ENCODE assay signal across 38 cellular contexts in genomic region chr3:159643406-159643805, GRCh38.
"Had no signal": no experiment of that assay in that cellular context is flagged by ENCODE, and none has a peak within 500 bp of the region (broad histone marks: within the 10 kb centered on the region; RNA-seq: fewer than 3 reads in every experiment).

No MANE protein-coding gene starts in this region.

- H3K4me1 Mint-ChIP-seq: activated naive CD4-positive, alpha-beta T cell treated with anti-CD3 and anti-CD28 coated beads, Interleukin-2, amount 10 ng/mL, durations not matched to agents 7 days and 5 days; activated naive CD4-positive, alpha-beta T cell treated with anti-CD3 and anti-CD28 coated beads, Interleukin-2, amount 50 U/mL, for 24 hours; activated naive CD8-positive, alpha-beta T cell treated with anti-CD3 and anti-CD28 coated beads, Interleukin-2, amount 10 ng/mL, durations not matched to agents 7 days and 5 days; activated naive CD8-positive, alpha-beta T cell treated with anti-CD3 and anti-CD28 coated beads, Interleukin-2, amount 50 U/mL, for 24 hours; activated T-helper 17 cell treated with anti-CD3 and anti-CD28 coated beads, Interleukin-2, amount 50 U/mL, for 72 hours; brain; central memory CD8-positive, alpha-beta T cell had no signal

- H3K27ac Mint-ChIP-seq: activated naive CD4-positive, alpha-beta T cell treated with anti-CD3 and anti-CD28 coated beads for 36 hours; activated naive CD4-positive, alpha-beta T cell treated with anti-CD3 and anti-CD28 coated beads, Interleukin-2, amount 10 ng/mL, durations not matched to agents 7 days and 5 days; activated naive CD4-positive, alpha-beta T cell treated with anti-CD3 and anti-CD28 coated beads, Interleukin-2, amount 50 U/mL, for 24 hours; activated naive CD8-positive, alpha-beta T cell; activated naive CD8-positive, alpha-beta T cell treated with anti-CD3 and anti-CD28 coated beads, Interleukin-2, amount 10 ng/mL, durations not matched to agents 7 days and 5 days; activated naive CD8-positive, alpha-beta T cell treated with anti-CD3 and anti-CD28 coated beads, Interleukin-2, amount 50 U/mL, for 24 hours; activated T-cell treated with anti-CD3 and anti-CD28 coated beads, Interleukin-2, amount 50 U/mL, for 24 hours; activated T-cell treated with anti-CD3 and anti-CD28 coated beads, Interleukin-2, amount 50 U/mL, for 72 hours; activated T-helper 1 cell treated with anti-CD3 and anti-CD28 coated beads, Interleukin-12 subunit alpha, Interleukin-12 subunit beta, Interleukin-2, Interleukin-4 antibody, amounts not matched to agents 30 ng/mL and 10 ng/mL and 1 ng/mL, durations not matched to agents 14 hours and 24 hours and 36 hours; activated T-helper 17 cell treated with anti-CD3 and anti-CD28 coated beads, Interleukin-2, amount 50 U/mL, for 72 hours; activated T-helper 2 cell treated with anti-CD3 and anti-CD28 coated beads, Interferon-gamma antibody, Interleukin-2, Interleukin-4, amounts not matched to agents 10 μg/mL and 5 μg/mL and 100 μg/mL, durations not matched to agents 14 hours and 24 hours and 36 hours; brain had no signal

- H3K4me3 Mint-ChIP-seq: activated naive CD4-positive, alpha-beta T cell treated with anti-CD3 and anti-CD28 coated beads for 36 hours; activated naive CD4-positive, alpha-beta T cell treated with anti-CD3 and anti-CD28 coated beads, Interleukin-2, amount 10 ng/mL, durations not matched to agents 7 days and 5 days; activated naive CD4-positive, alpha-beta T cell treated with anti-CD3 and anti-CD28 coated beads, Interleukin-2, amount 50 U/mL, for 24 hours; activated naive CD8-positive, alpha-beta T cell; activated naive CD8-positive, alpha-beta T cell treated with anti-CD3 and anti-CD28 coated beads, Interleukin-2, amount 10 ng/mL, durations not matched to agents 7 days and 5 days; activated naive CD8-positive, alpha-beta T cell treated with anti-CD3 and anti-CD28 coated beads, Interleukin-2, amount 50 U/mL, for 24 hours; activated T-cell treated with anti-CD3 and anti-CD28 coated beads, Interleukin-2, amount 50 U/mL, for 24 hours; activated T-cell treated with anti-CD3 and anti-CD28 coated beads, Interleukin-2, amount 50 U/mL, for 4 hours; activated T-cell treated with anti-CD3 and anti-CD28 coated beads, Interleukin-2, amount 50 U/mL, for 72 hours; activated T-helper 1 cell treated with anti-CD3 and anti-CD28 coated beads, Interleukin-12 subunit alpha, Interleukin-12 subunit beta, Interleukin-2, Interleukin-4 antibody, amounts not matched to agents 30 ng/mL and 10 ng/mL and 1 ng/mL, durations not matched to agents 14 hours and 24 hours and 36 hours; activated T-helper 17 cell treated with anti-CD3 and anti-CD28 coated beads, Interleukin-2, amount 50 U/mL, for 72 hours; brain; central memory CD8-positive, alpha-beta T cell had no signal

- H3K4me3 ChIP-seq: adrenal gland, ascending aorta, body of pancreas, breast epithelium, cardiac muscle cell had no signal

- DNase-seq: activated effector memory CD4-positive, alpha-beta T cell treated with anti-CD3 and anti-CD28 coated beads, Interleukin-2, amount 50 U/mL, for 16 hours; activated effector memory CD4-positive, alpha-beta T cell treated with Interleukin-2 at 50 U/mL for 16 hours; activated gamma-delta T cell; activated gamma-delta T cell treated with Interleukin-2 at 50 U/mL for 16 hours; activated naive CD4-positive, alpha-beta T cell; activated naive CD4-positive, alpha-beta T cell treated with anti-CD3 and anti-CD28 coated beads for 36 hours; activated naive CD4-positive, alpha-beta T cell treated with anti-CD3 and anti-CD28 coated beads, Interleukin-2, amount 10 ng/mL, durations not matched to agents 7 days and 5 days; activated naive CD4-positive, alpha-beta T cell treated with anti-CD3 and anti-CD28 coated beads, Interleukin-2, amount 50 U/mL, for 16 hours; activated naive CD4-positive, alpha-beta T cell treated with Interleukin-2 at 50 U/mL for 16 hours; activated naive CD8-positive, alpha-beta T cell treated with anti-CD3 and anti-CD28 coated beads, Interleukin-2, amount 10 ng/mL, durations not matched to agents 7 days and 5 days; activated naive CD8-positive, alpha-beta T cell treated with anti-CD3 and anti-CD28 coated beads, Interleukin-2, amount 50 U/mL, for 24 hours; activated T-cell treated with anti-CD3 and anti-CD28 coated beads for 4 hours; activated T-cell treated with anti-CD3 and anti-CD28 coated beads, Interleukin-2, amount 50 U/mL, for 1 hour; activated T-cell treated with anti-CD3 and anti-CD28 coated beads, Interleukin-2, amount 50 U/mL, for 24 hours; activated T-cell treated with anti-CD3 and anti-CD28 coated beads, Interleukin-2, amount 50 U/mL, for 4 hours; activated T-cell treated with anti-CD3 and anti-CD28 coated beads, Interleukin-2, amount 50 U/mL, for 48 hours; activated T-cell treated with anti-CD3 and anti-CD28 coated beads, Interleukin-2, amount 50 U/mL, for 72 hours; adrenal gland; amniotic stem cell; amygdala; anterior cingulate cortex; aorta; body of pancreas; brain microvascular endothelial cell; caudate nucleus; central memory CD4-positive, alpha-beta T cell; cerebellar nuclear complex had no signal

- ATAC-seq: activated naive CD4-positive, alpha-beta T cell treated with anti-CD3 and anti-CD28 coated beads, Interleukin-2, amount 50 U/mL, for 72 hours; activated naive CD8-positive, alpha-beta T cell treated with anti-CD3 and anti-CD28 coated beads, Interleukin-2, amount 50 U/mL, for 24 hours; activated T-cell treated with anti-CD3 and anti-CD28 coated beads, Interleukin-2, amount 50 U/mL, for 4 hours; activated T-cell treated with anti-CD3 and anti-CD28 coated beads, Interleukin-2, amount 50 U/mL, for 72 hours; activated T-helper 17 cell treated with anti-CD3 and anti-CD28 coated beads, Interleukin-2, amount 50 U/mL, for 72 hours; body of pancreas had no signal

- H3K36me3 Mint-ChIP-seq: activated naive CD4-positive, alpha-beta T cell treated with anti-CD3 and anti-CD28 coated beads, Interleukin-2, amount 10 ng/mL, durations not matched to agents 7 days and 5 days; activated naive CD4-positive, alpha-beta T cell treated with anti-CD3 and anti-CD28 coated beads, Interleukin-2, amount 50 U/mL, for 24 hours; activated naive CD4-positive, alpha-beta T cell treated with anti-CD3 and anti-CD28 coated beads, Interleukin-2, amount 50 U/mL, for 72 hours; activated naive CD8-positive, alpha-beta T cell; activated naive CD8-positive, alpha-beta T cell treated with anti-CD3 and anti-CD28 coated beads, Interleukin-2, amount 10 ng/mL, durations not matched to agents 7 days and 5 days; brain had no signal

- H3K27me3 Mint-ChIP-seq: activated naive CD4-positive, alpha-beta T cell treated with anti-CD3 and anti-CD28 coated beads, Interleukin-2, amount 10 ng/mL, durations not matched to agents 7 days and 5 days; activated naive CD4-positive, alpha-beta T cell treated with anti-CD3 and anti-CD28 coated beads, Interleukin-2, amount 50 U/mL, for 24 hours; activated naive CD8-positive, alpha-beta T cell; activated naive CD8-positive, alpha-beta T cell treated with anti-CD3 and anti-CD28 coated beads, Interleukin-2, amount 10 ng/mL, durations not matched to agents 7 days and 5 days; activated naive CD8-positive, alpha-beta T cell treated with anti-CD3 and anti-CD28 coated beads, Interleukin-2, amount 50 U/mL, for 24 hours; activated T-cell treated with anti-CD3 and anti-CD28 coated beads, Interleukin-2, amount 50 U/mL, for 24 hours; activated T-helper 17 cell treated with anti-CD3 and anti-CD28 coated beads, Interleukin-2, amount 50 U/mL, for 72 hours; brain; central memory CD8-positive, alpha-beta T cell had no signal

- H3K9me3 Mint-ChIP-seq: activated naive CD4-positive, alpha-beta T cell treated with anti-CD3 and anti-CD28 coated beads for 36 hours; activated naive CD4-positive, alpha-beta T cell treated with anti-CD3 and anti-CD28 coated beads, Interleukin-2, amount 50 U/mL, for 24 hours; activated naive CD8-positive, alpha-beta T cell treated with anti-CD3 and anti-CD28 coated beads, Interleukin-2, amount 50 U/mL, for 24 hours; activated T-cell treated with anti-CD3 and anti-CD28 coated beads, Interleukin-2, amount 50 U/mL, for 24 hours; activated T-cell treated with anti-CD3 and anti-CD28 coated beads, Interleukin-2, amount 50 U/mL, for 4 hours; activated T-helper 1 cell treated with anti-CD3 and anti-CD28 coated beads, Interleukin-12 subunit alpha, Interleukin-12 subunit beta, Interleukin-2, Interleukin-4 antibody, amounts not matched to agents 30 ng/mL and 10 ng/mL and 1 ng/mL, durations not matched to agents 14 hours and 24 hours and 36 hours; activated T-helper 2 cell treated with anti-CD3 and anti-CD28 coated beads, Interferon-gamma antibody, Interleukin-2, Interleukin-4, amounts not matched to agents 10 μg/mL and 5 μg/mL and 100 μg/mL, durations not matched to agents 14 hours and 24 hours and 36 hours; brain had no signal
